In genomic region chr6:105363100-105363754, GRCh38 we compare ENCODE assay signal across 10 cellular contexts. TPM values are rescaled to one million over a fixed set of nuclear protein-coding genes. Genes with fewer than 3 reads are reported as not detected.
DNase-seq lines count a peak whose midpoint lies in the region; ATAC-seq and TF ChIP-seq lines count a peak whose summit lies in the region.
"Had no signal": no experiment of that assay in that cellular context is flagged by ENCODE, and none has a peak within 500 bp of the region (broad histone marks: within the 10 kb centered on the region; RNA-seq: fewer than 3 reads in every experiment).

No MANE protein-coding gene starts in this region.

- no peak overlapping the region for H3K27ac ChIP-seq in right atrium auricular region

- peak; percentile 72 for ATAC-seq in SK-N-SH treated with all-trans-retinoic acid at 6 μM for 48 hours
- no peak for ATAC-seq in HG03159 (IDR thresholded peaks at IDR 0.05; ENCODE audit: unreplicated experiment)

- in situ Hi-C loops in HAP-1 (cut with MboI; ENCODE audit: low sequenced_read_pairs) (no loop called here), GM13976 (cut with MboI; ENCODE audit: low sequenced_read_pairs, unreplicated experiment) (no loop called here)

- H3K4me1 ChIP-seq in HAP-1 (no peaks in the 10 kb centered on the region), right atrium auricular region (no peaks in the 10 kb centered on the region)

- H3K36me3 ChIP-seq in HAP-1 (replicated peaks) (peaks cover 8% of the 10 kb centered on the region; the same call in 1 of the 2 replicates), right atrium auricular region (peaks cover 9% of the 10 kb centered on the region)

- TF ChIP-seq CTCF in right atrium auricular region (IDR thresholded peaks at IDR 0.05) (peak; percentile 23 to 51), GM13976 (IDR thresholded peaks at IDR 0.05; ENCODE audit: borderline replicate concordance, control extremely low read depth, extremely low read depth, insufficient read depth, missing control alignments) (no peak)

- H3K9me3 ChIP-seq in HAP-1, result no peaks in the 10 kb centered on the region
- no peaks in the 10 kb centered on the region for H3K9me3 ChIP-seq in right atrium auricular region

- H3K4me3 ChIP-seq in HAP-1 (no peak overlapping the region), right atrium auricular region (no peak overlapping the region)

- H3K27me3 ChIP-seq in HAP-1 (ENCODE audit: low read depth) (no peaks in the 10 kb centered on the region), right atrium auricular region (no peaks in the 10 kb centered on the region)

- DNase-seq in A172 (ENCODE audit: low spot score), result peak; percentile 25
- DNase-seq in HAP-1 (ENCODE audit: low spot score in 2 of 2), result peak; percentile 20 to 49
- DNase-seq in right atrium auricular region (ENCODE audit: low spot score), result no peak
- no peak for DNase-seq in GM13976 (ENCODE audit: low spot score)
- DNase-seq in effector CD4-positive, alpha-beta T cell, result no peak
- DNase-seq in NCI-H526 treated with DMSO at 0.1 percent for 48 hours (lab: John Stamatoyannopoulos, UW), result no peak
- DNase-seq: activated naive CD8-positive, alpha-beta T cell treated with anti-CD3 and anti-CD28 coated beads, Interleukin-2, amount 10 ng/mL, durations not matched to agents 7 days and 5 days; GDM1 had no signal

TF ChIP-seq in SK-N-SH treated with all-trans-retinoic acid at 6 μM for 48 hours, 23 proteins besides CTCF, POLR2A, EP300 and RAD21:
- TF ChIP-seq ARNTL (CRISPR knock-in tag; IDR thresholded peaks at IDR 0.05; ENCODE audit: borderline replicate concordance, low read depth) (no peak), SNAI2 (CRISPR knock-in tag; IDR thresholded peaks at IDR 0.05) (no peak), ZFP30 (CRISPR knock-in tag; IDR thresholded peaks at IDR 0.05) (no peak), BACH2 (CRISPR knock-in tag; IDR thresholded peaks at IDR 0.05; ENCODE audit: borderline replicate concordance) (no peak), RARB (CRISPR knock-in tag; IDR thresholded peaks at IDR 0.05) (no peak), TCF4 (CRISPR knock-in tag; IDR thresholded peaks at IDR 0.05; ENCODE audit: borderline replicate concordance) (no peak), ISL1 (CRISPR knock-in tag; IDR thresholded peaks at IDR 0.05) (no peak), OSR1 (CRISPR knock-in tag; IDR thresholded peaks at IDR 0.05) (no peak), ESRRG (CRISPR knock-in tag; IDR thresholded peaks at IDR 0.05) (no peak), TSHZ2 (CRISPR knock-in tag; IDR thresholded peaks at IDR 0.05) (no peak), ZNF70 (CRISPR knock-in tag; IDR thresholded peaks at IDR 0.05) (no peak), ZNF565 (CRISPR knock-in tag; conservative IDR thresholded peaks at IDR 0.05; ENCODE audit: low read depth) (no peak), ZNF8 (CRISPR knock-in tag; IDR thresholded peaks at IDR 0.05) (no peak)
- TF ChIP-seq, protein P1, sequence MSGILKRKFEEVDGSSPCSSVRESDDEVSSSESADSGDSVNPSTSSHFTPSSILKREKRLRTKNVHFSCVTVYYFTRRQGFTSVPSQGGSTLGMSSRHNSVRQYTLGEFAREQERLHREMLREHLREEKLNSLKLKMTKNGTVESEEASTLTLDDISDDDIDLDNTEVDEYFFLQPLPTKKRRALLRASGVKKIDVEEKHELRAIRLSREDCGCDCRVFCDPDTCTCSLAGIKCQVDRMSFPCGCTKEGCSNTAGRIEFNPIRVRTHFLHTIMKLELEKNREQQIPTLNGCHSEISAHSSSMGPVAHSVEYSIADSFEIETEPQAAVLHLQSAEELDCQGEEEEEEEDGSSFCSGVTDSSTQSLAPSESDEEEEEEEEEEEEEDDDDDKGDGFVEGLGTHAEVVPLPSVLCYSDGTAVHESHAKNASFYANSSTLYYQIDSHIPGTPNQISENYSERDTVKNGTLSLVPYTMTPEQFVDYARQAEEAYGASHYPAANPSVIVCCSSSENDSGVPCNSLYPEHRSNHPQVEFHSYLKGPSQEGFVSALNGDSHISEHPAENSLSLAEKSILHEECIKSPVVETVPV (CRISPR knock-in tag; IDR thresholded peaks at IDR 0.05), result no peak
- TF ChIP-seq, protein P2, sequence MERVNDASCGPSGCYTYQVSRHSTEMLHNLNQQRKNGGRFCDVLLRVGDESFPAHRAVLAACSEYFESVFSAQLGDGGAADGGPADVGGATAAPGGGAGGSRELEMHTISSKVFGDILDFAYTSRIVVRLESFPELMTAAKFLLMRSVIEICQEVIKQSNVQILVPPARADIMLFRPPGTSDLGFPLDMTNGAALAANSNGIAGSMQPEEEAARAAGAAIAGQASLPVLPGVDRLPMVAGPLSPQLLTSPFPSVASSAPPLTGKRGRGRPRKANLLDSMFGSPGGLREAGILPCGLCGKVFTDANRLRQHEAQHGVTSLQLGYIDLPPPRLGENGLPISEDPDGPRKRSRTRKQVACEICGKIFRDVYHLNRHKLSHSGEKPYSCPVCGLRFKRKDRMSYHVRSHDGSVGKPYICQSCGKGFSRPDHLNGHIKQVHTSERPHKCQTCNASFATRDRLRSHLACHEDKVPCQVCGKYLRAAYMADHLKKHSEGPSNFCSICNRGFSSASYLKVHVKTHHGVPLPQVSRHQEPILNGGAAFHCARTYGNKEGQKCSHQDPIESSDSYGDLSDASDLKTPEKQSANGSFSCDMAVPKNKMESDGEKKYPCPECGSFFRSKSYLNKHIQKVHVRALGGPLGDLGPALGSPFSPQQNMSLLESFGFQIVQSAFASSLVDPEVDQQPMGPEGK (CRISPR knock-in tag; IDR thresholded peaks at IDR 0.05; ENCODE audit: borderline replicate concordance), result no peak

RNA-seq across cellular contexts. Expression of gene PREP, which starts 39.7 kb away (rescaled TPM):
- 9.0 and 12.6 TPM in 2 replicates for total RNA-seq in A172 (2014; rRNA removed; shearing (Covaris generic))
- total RNA-seq in right atrium auricular region, result 10 to 100 TPM; 13.7 to 16.8 TPM

Comparison
In these comparisons a context has a peak if more than half of its experiments do, and no peak if none do; other contexts are left out.
1. DNase-seq: peak in A172 (single experiment) and HAP-1 (2 of 2); none in right atrium auricular region (single experiment), GM13976 (single experiment), effector CD4-positive, alpha-beta T cell (single experiment) and NCI-H526 treated with DMSO at 0.1 percent for 48 hours (single experiment).